ENCODE assay signal across 8 cellular contexts in the genomic region with DNA sequence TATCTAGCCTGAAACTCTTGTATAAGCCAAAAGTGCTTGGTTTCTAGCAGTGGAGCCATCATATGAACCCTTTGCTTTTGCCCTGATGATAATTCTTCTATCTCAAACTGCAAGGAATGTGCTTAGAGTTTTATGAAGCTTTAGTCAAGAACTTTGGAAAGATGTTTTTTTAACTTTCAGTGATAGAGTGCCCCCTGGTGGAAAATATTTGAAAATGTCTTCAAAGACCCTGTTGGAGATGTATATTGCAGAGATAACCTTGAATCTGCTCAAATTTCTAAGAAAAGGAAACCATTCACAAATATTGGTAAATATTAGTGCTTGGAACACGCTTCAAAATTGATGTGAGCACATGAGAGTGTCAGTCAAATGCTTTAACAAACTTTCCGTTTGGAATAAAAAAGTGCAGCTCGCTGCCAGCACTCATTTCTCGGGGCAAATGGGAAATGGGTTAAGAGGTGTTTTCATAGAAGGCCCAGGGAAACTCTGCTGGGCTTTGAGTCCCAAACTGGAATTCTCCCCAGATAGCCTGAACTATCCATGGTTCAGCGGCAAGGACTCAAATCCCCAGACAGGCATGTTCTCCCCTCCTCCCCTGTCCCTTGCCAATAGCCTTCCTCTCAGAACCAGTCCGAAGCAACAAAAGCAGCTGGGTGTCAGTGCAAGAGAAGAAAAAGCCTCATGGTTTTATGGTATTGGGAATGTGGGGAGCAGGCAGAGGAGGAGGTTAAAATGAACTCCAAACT.
DNase-seq lines count a peak whose midpoint lies in the region; ATAC-seq and TF ChIP-seq lines count a peak whose summit lies in the region.

No MANE protein-coding gene starts in this region.

- H3K27me3 ChIP-seq in SU-DHL-6 (ENCODE audit: low read length) = no peaks in the 10 kb centered on the region
- H3K27me3 ChIP-seq in gastroesophageal sphincter = no peaks in the 10 kb centered on the region

- peaks cover 0 to 4% (median 0%) of the 10 kb centered on the region in 3 donors for H3K4me1 ChIP-seq in gastroesophageal sphincter

- 36 to 48% methylated on average over 3 to 4 of the region's 6 CpGs for WGBS in gastroesophageal sphincter (ENCODE audit: low coverage in 1 of 2), 2 donors

- no peak for ATAC-seq in gastroesophageal sphincter
- no peak for ATAC-seq in HG02610 (IDR thresholded peaks at IDR 0.05; ENCODE audit: unreplicated experiment)

- no peak overlapping the region for H3K4me2 ChIP-seq in SU-DHL-6 (ENCODE audit: low read depth, low read length, poor library complexity, severe bottlenecking)

- H3K27ac ChIP-seq in SU-DHL-6 (ENCODE audit: low read depth, low read length) (no peak overlapping the region), gastroesophageal sphincter (peak overlapping the region in 1 of 4 donors; percentile 26)

- H3K79me2 ChIP-seq in SU-DHL-6 (ENCODE audit: insufficient read depth, low read length) = no peaks in the 10 kb centered on the region

- H3K9me3 ChIP-seq in SU-DHL-6 (ENCODE audit: insufficient read depth, low read length) (no peaks in the 10 kb centered on the region), gastroesophageal sphincter (no peaks in the 10 kb centered on the region)

- TF ChIP-seq CTCF in SU-DHL-6 (IDR thresholded peaks at IDR 0.05; ENCODE audit: insufficient read depth, low read length, poor library complexity, severe bottlenecking) (peak; percentile 59), gastroesophageal sphincter (IDR thresholded peaks at IDR 0.05) (peak; percentile 66 to 78 (median 74))

- no peaks in the 10 kb centered on the region for H4K20me1 ChIP-seq in SU-DHL-6 (ENCODE audit: low read depth, low read length)

- H2AFZ ChIP-seq in SU-DHL-6 (ENCODE audit: low read depth, low read length, severe bottlenecking) = no peak overlapping the region

- no peak for TF ChIP-seq POLR2A in gastroesophageal sphincter (IDR thresholded peaks at IDR 0.05)

- peak; percentile 51 for DNase-seq in DMS114 treated with DMSO at 0.1 percent for 48 hours (lab: John Stamatoyannopoulos, UW; ENCODE audit: unreplicated experiment)
- peak; percentile 58 for DNase-seq in HT-29 (ENCODE audit: low spot score)
- DNase-seq in smooth muscle cell of the brain vasculature (ENCODE audit: low read depth, low spot score) = peak; percentile 31
- DNase-seq in activated effector memory CD4-positive, alpha-beta T cell treated with Interleukin-2 at 50 U/mL for 16 hours = no peak
- no peak for DNase-seq in stimulated activated CD4-positive, alpha-beta T cell treated with anti-CD3 and anti-CD28 coated beads, Interleukin-1b, Interleukin-23, amount 100 ng/mL, for 48 hours

- no peaks in the 10 kb centered on the region for H3F3A ChIP-seq in SU-DHL-6 (ENCODE audit: insufficient read depth)

- H3K4me3 ChIP-seq in SU-DHL-6 (ENCODE audit: insufficient read depth, low read length, poor library complexity, severe bottlenecking) = no peak overlapping the region
- H3K4me3 ChIP-seq in gastroesophageal sphincter = no peak overlapping the region

- no peak for TF ChIP-seq EP300 in gastroesophageal sphincter (IDR thresholded peaks at IDR 0.05)

- H3K9ac ChIP-seq in SU-DHL-6 (ENCODE audit: low read length) = no peak overlapping the region

- no peaks in the 10 kb centered on the region for H3K36me3 ChIP-seq in SU-DHL-6 (ENCODE audit: low read length)
- H3K36me3 ChIP-seq in gastroesophageal sphincter = peaks cover 15 to 95% of the 10 kb centered on the region in 2 donors

- no peaks in the 10 kb centered on the region for H3K9me2 ChIP-seq in SU-DHL-6 (replicated peaks; ENCODE audit: insufficient read depth, low read length)

Comparison
In these comparisons a context has a peak if more than half of its experiments do, and no peak if none do; other contexts are left out.
1. DNase-seq: peak in DMS114 treated with DMSO at 0.1 percent for 48 hours (single experiment), HT-29 (single experiment) and smooth muscle cell of the brain vasculature (single experiment); none in activated effector memory CD4-positive, alpha-beta T cell treated with Interleukin-2 at 50 U/mL for 16 hours (single experiment) and stimulated activated CD4-positive, alpha-beta T cell treated with anti-CD3 and anti-CD28 coated beads, Interleukin-1b, Interleukin-23, amount 100 ng/mL, for 48 hours (single experiment).